1 cellular context compared by ENCODE assay signal in genomic region chr3:187916072-187916471, GRCh38.
TF ChIP-seq lines count a peak whose summit lies in the region.

No MANE protein-coding gene starts in this region.

TF ChIP-seq in GM23338, 12 proteins besides CTCF, POLR2A, EP300 and RAD21:
- TF ChIP-seq ZNF462 (CRISPR knock-in tag; IDR thresholded peaks at IDR 0.05) (no peak), POLR2AphosphoS5 (IDR thresholded peaks at IDR 0.05; ENCODE audit: low read depth) (no peak), EZH2phosphoT487 (IDR thresholded peaks at IDR 0.05; ENCODE audit: unreplicated experiment) (no peak), ZNF114 (CRISPR knock-in tag; IDR thresholded peaks at IDR 0.05) (no peak), STAT1 (IDR thresholded peaks at IDR 0.05; ENCODE audit: unreplicated experiment) (no peak), CREB1 (CRISPR knock-in tag; IDR thresholded peaks at IDR 0.05; ENCODE audit: low read depth) (no peak), ZNF331 (CRISPR knock-in tag; IDR thresholded peaks at IDR 0.05; ENCODE audit: low read depth) (no peak), REST (IDR thresholded peaks at IDR 0.05; ENCODE audit: unreplicated experiment) (no peak), JUNB (IDR thresholded peaks at IDR 0.05; ENCODE audit: unreplicated experiment) (no peak), EZH2 (IDR thresholded peaks at IDR 0.05; ENCODE audit: low read depth, unreplicated experiment) (no peak), NANOG (IDR thresholded peaks at IDR 0.05; ENCODE audit: borderline replicate concordance) (no peak)
- TF ChIP-seq, protein P1, sequence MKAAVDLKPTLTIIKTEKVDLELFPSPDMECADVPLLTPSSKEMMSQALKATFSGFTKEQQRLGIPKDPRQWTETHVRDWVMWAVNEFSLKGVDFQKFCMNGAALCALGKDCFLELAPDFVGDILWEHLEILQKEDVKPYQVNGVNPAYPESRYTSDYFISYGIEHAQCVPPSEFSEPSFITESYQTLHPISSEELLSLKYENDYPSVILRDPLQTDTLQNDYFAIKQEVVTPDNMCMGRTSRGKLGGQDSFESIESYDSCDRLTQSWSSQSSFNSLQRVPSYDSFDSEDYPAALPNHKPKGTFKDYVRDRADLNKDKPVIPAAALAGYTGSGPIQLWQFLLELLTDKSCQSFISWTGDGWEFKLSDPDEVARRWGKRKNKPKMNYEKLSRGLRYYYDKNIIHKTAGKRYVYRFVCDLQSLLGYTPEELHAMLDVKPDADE (IDR thresholded peaks at IDR 0.05): no peak
